ENCODE assay signal across 1 cellular context in the genomic region with DNA sequence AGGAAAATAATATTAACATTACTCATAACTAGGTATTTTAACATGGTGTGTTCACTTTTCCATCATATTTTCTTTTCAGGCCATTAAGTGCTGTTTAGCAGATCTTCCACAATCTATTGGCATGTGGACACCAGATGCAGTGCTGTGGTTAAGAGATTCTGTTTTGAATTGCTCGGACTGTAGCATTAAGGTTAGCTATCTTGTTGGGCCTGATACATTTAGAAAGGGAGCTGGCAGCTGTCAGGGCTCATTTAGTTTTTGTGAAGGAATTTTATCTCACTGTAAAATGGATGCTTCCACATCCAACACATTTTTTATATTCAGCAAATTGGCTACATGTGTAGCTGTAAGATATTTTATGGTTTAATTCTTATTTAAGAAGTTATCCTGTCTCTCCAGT.
TF ChIP-seq lines count a peak whose summit lies in the region.

No MANE protein-coding gene starts in this region.

TF ChIP-seq in IMR-90, 13 proteins besides CTCF, POLR2A, EP300 and RAD21 (continued from another document):
- no peak for TF ChIP-seq BHLHE40 (IDR thresholded peaks at IDR 0.05; ENCODE audit: low read depth, low read length)
- no peak for TF ChIP-seq RCOR1 (IDR thresholded peaks at IDR 0.05; ENCODE audit: insufficient replicate concordance, low read length)
TF ChIP-seq in IMR-90: peak in this region for 0.
